In genomic region chr6:41027799-41028617, GRCh38 we compare ENCODE assay signal across 1 cellular context.
A peak's percentile ranks its signal among the peaks of the same experiment; 100 is the strongest.
TF ChIP-seq lines count a peak whose summit lies in the region.

No MANE protein-coding gene starts in this region.

TF ChIP-seq in HepG2, 621 proteins besides CTCF, POLR2A, EP300 and RAD21 (continued from another document and continues in another):
- TF ChIP-seq RERE (CRISPR knock-in tag; IDR thresholded peaks at IDR 0.05; ENCODE audit: low read depth) (no peak), LBX2 (CRISPR knock-in tag; IDR thresholded peaks at IDR 0.05; ENCODE audit: borderline replicate concordance) (peak; percentile 79; the same call in 1 of the 2 replicates), CSRNP2 (CRISPR knock-in tag; conservative IDR thresholded peaks at IDR 0.05; ENCODE audit: low read depth) (no peak), ZBTB44 (CRISPR knock-in tag; IDR thresholded peaks at IDR 0.05) (no peak), FIP1L1 (IDR thresholded peaks at IDR 0.05; ENCODE audit: borderline replicate concordance, insufficient read depth, low read depth, low read length) (no peak), ZSCAN12 (CRISPR knock-in tag; IDR thresholded peaks at IDR 0.05) (no peak), BORCS8-MEF2B (CRISPR knock-in tag; IDR thresholded peaks at IDR 0.05) (no peak), AHR (CRISPR knock-in tag; IDR thresholded peaks at IDR 0.05) (peak; percentile 37; the same call in 1 of the 2 replicates), TEAD2 (CRISPR knock-in tag; IDR thresholded peaks at IDR 0.05) (peak; percentile 79; the same call in 1 of the 2 replicates), HINFP (CRISPR knock-in tag; IDR thresholded peaks at IDR 0.05; ENCODE audit: low read depth) (0 out of 2 replicates have a peak, but pooled peaks have one; percentile 53), ZMAT3 (CRISPR knock-in tag; conservative IDR thresholded peaks at IDR 0.05) (peak; percentile 75; the same call in 1 of the 2 replicates), ZNF563 (CRISPR knock-in tag; IDR thresholded peaks at IDR 0.05) (no peak; the same call in 1 of the 2 replicates), SRSF1 (optimal IDR thresholded peaks at IDR 0.05; ENCODE audit: low read depth, low read length) (no peak), ZNF260 (CRISPR knock-in tag; IDR thresholded peaks at IDR 0.05; ENCODE audit: borderline replicate concordance, low read depth) (no peak), SP140L (CRISPR knock-in tag; IDR thresholded peaks at IDR 0.05; ENCODE audit: borderline replicate concordance) (no peak), ZKSCAN8 (CRISPR knock-in tag; IDR thresholded peaks at IDR 0.05; ENCODE audit: borderline replicate concordance) (no peak), ZNF546 (CRISPR knock-in tag; conservative IDR thresholded peaks at IDR 0.05) (0 out of 2 replicates have a peak, but pooled peaks have one; percentile 59), ZNF788 (CRISPR knock-in tag; IDR thresholded peaks at IDR 0.05; ENCODE audit: borderline replicate concordance) (peak; percentile 75; the same call in 1 of the 2 replicates), ZNF230 (CRISPR knock-in tag; IDR thresholded peaks at IDR 0.05) (0 out of 2 replicates have a peak, but pooled peaks have one; percentile 15), HNF4A (CRISPR knock-in tag; IDR thresholded peaks at IDR 0.05) (peak; percentile 21), DNMT1 (CRISPR knock-in tag; IDR thresholded peaks at IDR 0.05) (peak; percentile 94), ZNF850 (CRISPR knock-in tag; conservative IDR thresholded peaks at IDR 0.05) (no peak), NR2F6 (IDR thresholded peaks at IDR 0.05) (no peak), NR2F6 (CRISPR knock-in tag; IDR thresholded peaks at IDR 0.05) (no peak; the same call in 1 of the 2 replicates), CEBPG (CRISPR knock-in tag; IDR thresholded peaks at IDR 0.05) (no peak), UBTF (CRISPR knock-in tag; IDR thresholded peaks at IDR 0.05) (peak; percentile 64; the same call in 1 of the 2 replicates), PHF5A (CRISPR knock-in tag; IDR thresholded peaks at IDR 0.05; ENCODE audit: low read depth, unreplicated experiment) (no peak), ZNF329 (CRISPR knock-in tag; IDR thresholded peaks at IDR 0.05; ENCODE audit: low read depth) (peak; percentile 71; the same call in 1 of the 2 replicates), ISL2 (CRISPR knock-in tag; IDR thresholded peaks at IDR 0.05) (peak; percentile 65), ATF4 (CRISPR knock-in tag; IDR thresholded peaks at IDR 0.05) (no peak), ZNF609 (CRISPR knock-in tag; IDR thresholded peaks at IDR 0.05; ENCODE audit: borderline replicate concordance) (no peak), DMTF1 (CRISPR knock-in tag; IDR thresholded peaks at IDR 0.05) (no peak), ZNF3 (CRISPR knock-in tag; IDR thresholded peaks at IDR 0.05) (no peak), ZNF572 (CRISPR knock-in tag; IDR thresholded peaks at IDR 0.05) (peak; percentile 91), ZNF790 (CRISPR knock-in tag; IDR thresholded peaks at IDR 0.05; ENCODE audit: borderline replicate concordance) (no peak)
